In the genomic region with DNA sequence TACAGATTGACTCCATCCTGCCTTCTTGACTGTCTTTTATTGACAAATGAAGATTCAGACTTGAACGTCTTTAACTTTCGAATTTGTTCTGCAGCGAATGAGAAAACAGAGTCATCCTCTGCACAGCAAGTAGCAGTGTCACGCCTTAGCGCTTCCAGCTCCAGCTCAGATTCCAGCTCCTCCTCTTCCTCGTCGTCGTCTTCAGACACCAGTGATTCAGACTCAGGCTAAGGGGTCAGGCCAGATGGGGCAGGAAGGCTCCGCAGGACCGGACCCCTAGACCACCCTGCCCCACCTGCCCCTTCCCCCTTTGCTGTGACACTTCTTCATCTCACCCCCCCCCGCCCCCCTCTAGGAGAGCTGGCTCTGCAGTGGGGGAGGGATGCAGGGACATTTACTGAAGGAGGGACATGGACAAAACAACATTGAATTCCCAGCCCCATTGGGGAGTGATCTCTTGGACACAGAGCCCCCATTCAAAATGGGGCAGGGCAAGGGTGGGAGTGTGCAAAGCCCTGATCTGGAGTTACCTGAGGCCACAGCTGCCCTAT, we compare ENCODE assay signal across 18 cellular contexts. TPM values are rescaled to one million over a fixed set of nuclear protein-coding genes. Genes with fewer than 3 reads are reported as not detected.
DNase-seq lines count a peak whose midpoint lies in the region; ATAC-seq, FAIRE-seq and TF ChIP-seq lines count a peak whose summit lies in the region.
"Had no signal": no experiment of that assay in that cellular context is flagged by ENCODE, and none has a peak within 500 bp of the region (broad histone marks: within the 10 kb centered on the region; RNA-seq: fewer than 3 reads in every experiment).

No MANE protein-coding gene starts in this region.

- SMC1A ChIA-PET in GM12878 (lab: Charles Lee; ENCODE audit: uncharacterized antibody, unreplicated experiment): interaction anchor here (0.6 to 9.4 kb wide), 8 partner anchors 9 to 98 kb away, joined by 3 to 195 read pairs (median 8); partner anchors contain the start of gene HLA-DMA

- H3K4me2 ChIP-seq in GM23248 (ENCODE audit: unreplicated experiment) (no peak overlapping the region), GM12878 (ENCODE audit: control insufficient read depth, insufficient read depth) (no peak overlapping the region)

- no peak for TF ChIP-seq EP300 in GM12878 (IDR thresholded peaks at IDR 0.05; ENCODE audit: borderline replicate concordance in 1 of 2, control insufficient read depth in 1 of 2, low read depth in 2 of 2, low read length in 2 of 2)

- intact Hi-C loops in GM12878 (cut with micrococcal nuclease; ENCODE audit: unreplicated experiment): no loop called here

- H3K4me1 Mint-ChIP-seq in naive thymus-derived CD8-positive, alpha-beta T cell: peaks cover 28 to 65% (median 59%) of the 10 kb centered on the region in 4 donors

- H3K4me1 ChIP-seq in GM23248 (ENCODE audit: insufficient read depth) (peaks cover 7% of the 10 kb centered on the region), GM12878 (ENCODE audit: control insufficient read depth, insufficient read depth, low read length) (no peaks in the 10 kb centered on the region; the same call in 1 of the 2 replicates)
- H3K4me1 ChIP-seq: SJCRH30 had no signal

- H4K20me1 ChIP-seq in GM23248 (ENCODE audit: insufficient read depth) (peaks cover 25% of the 10 kb centered on the region), GM12878 (ENCODE audit: control insufficient read depth, insufficient read depth) (peaks cover 19% of the 10 kb centered on the region; the same call in 1 of the 2 replicates)

- no peak overlapping the region for H3K4me3 ChIP-seq in GM23248
- H3K4me3 ChIP-seq in GM12878: no peak overlapping the region
- H3K4me3 ChIP-seq: ascending aorta, esophagus muscularis mucosa, heart left ventricle, SJCRH30, suprapubic skin had no signal

- peak; percentile 14; the same call in 1 of the 2 replicates for TF ChIP-seq POLR2A in GM12878 (IDR thresholded peaks at IDR 0.05; ENCODE audit: low read depth, low read length)

- 49 to 51% methylated on average over 11 of the region's 11 CpGs for WGBS in GM23248 (ENCODE audit: low coverage in 1 of 2, low lambda C conversion rate in 2 of 2, missing lambda C conversion rate in 2 of 2), 2 experiments
- 75% methylated on average over 11 of the region's 11 CpGs for WGBS in GM12878 (ENCODE audit: insufficient coverage, insufficient replicate concordance, low lambda C conversion rate, missing lambda C conversion rate)

- FAIRE-seq in GM12878 (lab: Jason Lieb, UNC): no peak

- H3K9ac ChIP-seq in GM23248 (no peak overlapping the region), GM12878 (ENCODE audit: control insufficient read depth, insufficient read depth, low read length) (no peak overlapping the region)

- peaks cover 14 to 68% (median 30%) of the 10 kb centered on the region in 3 donors for H3K36me3 Mint-ChIP-seq in naive thymus-derived CD8-positive, alpha-beta T cell

- POLR2A ChIA-PET in GM12878 (lab: Charles Lee): interaction anchor here (0.6 to 16.6 kb wide), 7 partner anchors 8 to 163 kb away, joined by 3 to 486 read pairs (median 5); partner anchors contain the start of genes BRD2 and HLA-DMA
- POLR2A ChIA-PET in naive thymus-derived CD8-positive, alpha-beta T cell (lab: Charles Lee): interaction anchor here (0.7 to 21.1 kb wide), 5 partner anchors 9 to 612 kb away, joined by 3 to 510 read pairs (median 45); partner anchors contain the start of genes BRD2, HLA-DMA, HLA-DMB and TAP2

- ATAC-seq in GM12878: no peak
- ATAC-seq in naive thymus-derived CD8-positive, alpha-beta T cell: no peak
- no peak for ATAC-seq in GM18498 (IDR thresholded peaks at IDR 0.05; ENCODE audit: unreplicated experiment)
- ATAC-seq in activated CD4-positive, CD25-positive, alpha-beta regulatory T cell treated with anti-CD3 and anti-CD28 coated beads, Interleukin-2, amount 50 U/mL, for 24 hours: no peak
- ATAC-seq: heart left ventricle had no signal

- no peak for TF ChIP-seq CTCF in GM12878 (IDR thresholded peaks at IDR 0.05 in 2 of 3, conservative IDR thresholded peaks at IDR 0.05 in 1 of 3; ENCODE audit: control insufficient read depth in 2 of 3, extremely low read depth in 1 of 3, insufficient read depth in 1 of 3, low read depth in 3 of 3, low read length in 3 of 3)

- no peak for TF ChIP-seq RAD21 in GM12878 (IDR thresholded peaks at IDR 0.05; ENCODE audit: insufficient read depth, low read depth, low read length)

- DNase-seq in Caki2 (ENCODE audit: low read depth) (peak; percentile 45), GM23248 (peak; percentile 50), GM12878 (ENCODE audit: low read depth, low spot score) (no peak), glomerular visceral epithelial cell (ENCODE audit: extremely low spot score) (no peak), GOT3 (lab: John Stamatoyannopoulos, UW) (no peak)
- DNase-seq in naive thymus-derived CD8-positive, alpha-beta T cell: no peak
- DNase-seq: activated CD4-positive, alpha-beta T cell treated with anti-CD3 and anti-CD28 coated beads, Interleukin-2, amount 50 U/mL, for 4 hours; dermis blood vessel endothelial cell; heart left ventricle; NCI-H1417; NCI-H446; SJCRH30; stimulated activated CD4-positive, alpha-beta T cell treated with anti-CD3 and anti-CD28 coated beads, Interleukin-15, amount 100 ng/mL, for 24 hours had no signal

- no peak overlapping the region for H3K4me3 Mint-ChIP-seq in naive thymus-derived CD8-positive, alpha-beta T cell

- H3F3A ChIP-seq in GM23248 (ENCODE audit: insufficient read depth): peaks cover 94% of the 10 kb centered on the region

- peak overlapping the region; percentile 29 for H3K27ac ChIP-seq in GM23248
- H3K27ac ChIP-seq in GM12878 (ENCODE audit: control insufficient read depth, insufficient read depth): no peak overlapping the region
- H3K27ac ChIP-seq: ascending aorta, SJCRH30, suprapubic skin had no signal

- CTCF ChIA-PET in GM12878 (lab: Yijun Ruan, JAX): interaction anchor here (0.7 to 3.6 kb wide), 13 partner anchors 8 to 195 kb away, joined by 3 to 32 read pairs (median 7); partner anchors contain the start of genes BRD2, HLA-DMA and TAP2

- H3K9me3 ChIP-seq in GM23248 (ENCODE audit: low read depth): no peaks in the 10 kb centered on the region
- H3K9me3 ChIP-seq in GM12878 (replicated peaks; ENCODE audit: control insufficient read depth, insufficient read depth, low read length): no peaks in the 10 kb centered on the region
- H3K9me3 ChIP-seq: ascending aorta, esophagus muscularis mucosa, heart left ventricle, SJCRH30, suprapubic skin had no signal

- H2AFZ ChIP-seq in GM23248 (no peak overlapping the region), GM12878 (ENCODE audit: control insufficient read depth, low read depth, low read length) (no peak overlapping the region)

- no peaks in the 10 kb centered on the region for H3K9me2 ChIP-seq in GM23248 (ENCODE audit: insufficient read depth)

- no peaks in the 10 kb centered on the region for H3K9me3 Mint-ChIP-seq in naive thymus-derived CD8-positive, alpha-beta T cell

- H3K27me3 Mint-ChIP-seq in naive thymus-derived CD8-positive, alpha-beta T cell: no peaks in the 10 kb centered on the region

- H3K27ac Mint-ChIP-seq in naive thymus-derived CD8-positive, alpha-beta T cell: peak overlapping the region in 6 of 10 donors; percentile 19 to 72 (median 46)

- H3K79me2 ChIP-seq in GM23248 (ENCODE audit: insufficient read depth) (peaks cover 65% of the 10 kb centered on the region), GM12878 (ENCODE audit: control insufficient read depth, insufficient read depth, low read length) (peaks cover 31% of the 10 kb centered on the region)

- in situ Hi-C loops in Caki2 (cut with HindIII; ENCODE audit: low pct_unique_long_range_greater_than_20kb, low sequenced_read_pairs): no loop called here
- in situ Hi-C loops in GM23248 (cut with MboI): loop anchor here (10.0 kb wide), 1 partner anchor 86 kb away; no protein-coding TSS in a partner anchor
- in situ Hi-C loops in GM12878 (cut with MboI): no loop called here

- RAD21 ChIA-PET in GM12878 (lab: Charles Lee; ENCODE audit: unreplicated experiment): interaction anchor here (1.1 to 9.0 kb wide), 6 partner anchors 9 to 95 kb away, joined by 4 to 135 read pairs (median 5); partner anchors contain the start of genes HLA-DMA and HLA-DPB1

- BruUV-seq in GM12878 (replicated peaks; lab: Mats Ljungman, UMichigan): no TSS peak

- H3K36me3 ChIP-seq in GM23248 (ENCODE audit: low read depth): peaks cover 70% of the 10 kb centered on the region
- H3K36me3 ChIP-seq in GM12878 (ENCODE audit: control insufficient read depth in 2 of 2, insufficient read depth in 2 of 2, low read length in 1 of 2): peaks cover 42 to 47% of the 10 kb centered on the region in 2 experiments

- H3K27me3 ChIP-seq in GM23248 (replicated peaks; ENCODE audit: insufficient read depth) (no peaks in the 10 kb centered on the region), GM12878 (replicated peaks in 1 of 2; ENCODE audit: control insufficient read depth in 2 of 2, insufficient read depth in 2 of 2, low read length in 1 of 2) (no peaks in the 10 kb centered on the region)
- H3K27me3 ChIP-seq: ascending aorta, esophagus muscularis mucosa, heart left ventricle, SJCRH30, suprapubic skin had no signal

RNA-seq across cellular contexts. Expression of gene BRD2, which starts 12.2 kb away (rescaled TPM):
- 43.7 and 62.6 TPM in 2 replicates for total RNA-seq in Caki2 (2014; rRNA removed; shearing (Covaris generic); ENCODE audit: low replicate concordance)
- total RNA-seq in GM23248 (2014; rRNA removed; shearing (Covaris generic)): 85.4 and 95.7 TPM in 2 replicates
- 99.9 and 105 TPM in 2 replicates for polyA plus RNA-seq in GM23248 (2016; fragmentation: Nextera tagmentation; extraction: Ambion mirVana)
- 348 and 373 TPM in 2 replicates for total RNA-seq in GM12878 (2013; cell fraction: nucleolus; rRNA removed)
- 127 TPM in 2 replicates for total RNA-seq in GM12878 (2014; rRNA removed)
- total RNA-seq in GM12878 (2014; rRNA removed; fragmentation: Illumina TruSeq; extraction: Trizol): 139 and 145 TPM in 2 replicates
- 160 and 178 TPM in 2 replicates for total RNA-seq in GM12878 (2021)
- polyA plus RNA-seq in GM12878 (2011; ENCODE audit: low read depth): 176 TPM
- polyA plus RNA-seq in GM12878 (2011; rRNA removed): 218 and 239 TPM in 2 replicates
- polyA plus RNA-seq in GM12878 (2011; cell fraction: cytosol; rRNA removed): 154 and 169 TPM in 2 replicates
- 392 and 411 TPM in 2 replicates for polyA plus RNA-seq in GM12878 (2011; cell fraction: nucleus; rRNA removed)
- polyA plus RNA-seq in GM12878 (2012): 174 and 230 TPM in 2 replicates
- 234 and 289 TPM in 2 replicates for polyA plus RNA-seq in GM12878 (2014; fragmentation: Illumina TruSeq; extraction: Trizol)
- polyA plus RNA-seq in GM12878 (2014; fragmentation: Nextera tagmentation; extraction: Ambion mirVana): 100 to 1,000 TPM in 1 of 2 experiments, 10 to 100 TPM in 1; 32.2 to 133 TPM
- 180 and 181 TPM in 2 replicates for polyA plus RNA-seq in GM12878 (2014; rRNA removed)
- polyA plus RNA-seq in GM12878 (2016; fragmentation: Nextera tagmentation; extraction: Ambion mirVana): 100 to 1,000 TPM; 113 to 118 TPM
- 122 and 140 TPM in 2 replicates for polyA minus RNA-seq in GM12878 (2011; rRNA and poly(A)+ RNA removed)
- polyA minus RNA-seq in GM12878 (2011; cell fraction: cytosol; rRNA and poly(A)+ RNA removed): 51.2 and 63.0 TPM in 2 replicates
- 133 and 197 TPM in 2 replicates for polyA minus RNA-seq in GM12878 (2011; cell fraction: nucleus; rRNA and poly(A)+ RNA removed)
- 100 to 1,000 TPM; 454 to 455 TPM for total RNA-seq in naive thymus-derived CD8-positive, alpha-beta T cell
- 10 to 100 TPM; 24.5 to 72.8 (median 29.8) TPM for polyA plus RNA-seq in naive thymus-derived CD8-positive, alpha-beta T cell

RNA-seq across cellular contexts. Expression of gene HLA-DMA, which starts 27.7 kb away (rescaled TPM):
- total RNA-seq in Caki2 (2014; rRNA removed; shearing (Covaris generic); ENCODE audit: low replicate concordance): 7.4 and 16.7 TPM in 2 replicates
- 1.1 and 6.3 TPM in 2 replicates for total RNA-seq in GM23248 (2014; rRNA removed; shearing (Covaris generic))
- polyA plus RNA-seq in GM23248 (2016; fragmentation: Nextera tagmentation; extraction: Ambion mirVana) (5.6 and 6.2 TPM in 2 replicates), GM12878 (2011; rRNA removed) (190 and 290 TPM in 2 replicates), GM12878 (2014; fragmentation: Illumina TruSeq; extraction: Trizol) (327 and 354 TPM in 2 replicates), GM12878 (2014; fragmentation: Nextera tagmentation; extraction: Ambion mirVana) (100 to 1,000 TPM; 389 to 552 TPM), GM12878 (2014; rRNA removed) (267 and 279 TPM in 2 replicates), GM12878 (2016; fragmentation: Nextera tagmentation; extraction: Ambion mirVana) (100 to 1,000 TPM; 339 to 378 TPM)
- 110 and 112 TPM in 2 replicates for total RNA-seq in GM12878 (2013; cell fraction: nucleolus; rRNA removed)
- total RNA-seq in GM12878 (2014; rRNA removed) (243 and 269 TPM in 2 replicates), GM12878 (2014; rRNA removed; fragmentation: Illumina TruSeq; extraction: Trizol) (170 and 177 TPM in 2 replicates), GM12878 (2021) (182 and 189 TPM in 2 replicates)
- polyA plus RNA-seq in GM12878 (2011; ENCODE audit: low read depth): 314 TPM
- 380 and 384 TPM in 2 replicates for polyA plus RNA-seq in GM12878 (2011; cell fraction: cytosol; rRNA removed)
- polyA plus RNA-seq in GM12878 (2011; cell fraction: nucleus; rRNA removed): 478 and 610 TPM in 2 replicates
- polyA plus RNA-seq in GM12878 (2012): 308 and 348 TPM in 2 replicates
- polyA minus RNA-seq in GM12878 (2011; rRNA and poly(A)+ RNA removed): 119 and 159 TPM in 2 replicates
- polyA minus RNA-seq in GM12878 (2011; cell fraction: cytosol; rRNA and poly(A)+ RNA removed): 44.9 and 50.8 TPM in 2 replicates
- 45.2 and 51.5 TPM in 2 replicates for polyA minus RNA-seq in GM12878 (2011; cell fraction: nucleus; rRNA and poly(A)+ RNA removed)
- total RNA-seq in naive thymus-derived CD8-positive, alpha-beta T cell: 10 to 100 TPM; 38.7 to 39.7 TPM
- polyA plus RNA-seq in naive thymus-derived CD8-positive, alpha-beta T cell: 10 to 100 TPM; 23.7 to 37.4 (median 26.9) TPM

RNA-seq across cellular contexts. Expression of gene HLA-DOA, which starts 28.8 kb away (rescaled TPM):
- not detected in 2 replicates for total RNA-seq in Caki2 (2014; rRNA removed; shearing (Covaris generic); ENCODE audit: low replicate concordance)
- total RNA-seq in GM23248 (2014; rRNA removed; shearing (Covaris generic)): not detected in 2 replicates
- polyA plus RNA-seq in GM23248 (2016; fragmentation: Nextera tagmentation; extraction: Ambion mirVana) (0.18 TPM in 1 of 2 replicates, not detected in the other), GM12878 (2011; rRNA removed) (31.3 and 46.7 TPM in 2 replicates), GM12878 (2014; fragmentation: Illumina TruSeq; extraction: Trizol) (69.9 and 79.3 TPM in 2 replicates), GM12878 (2014; fragmentation: Nextera tagmentation; extraction: Ambion mirVana) (10 to 100 TPM in 1 of 2 experiments, 1 to 10 TPM in 1; 8.8 to 21.1 TPM), GM12878 (2014; rRNA removed) (99.8 and 104 TPM in 2 replicates), GM12878 (2016; fragmentation: Nextera tagmentation; extraction: Ambion mirVana) (10 to 100 TPM; 44.9 to 47.6 TPM)
- total RNA-seq in GM12878 (2013; cell fraction: nucleolus; rRNA removed): 47.7 and 47.9 TPM in 2 replicates
- total RNA-seq in GM12878 (2014; rRNA removed) (99.2 and 108 TPM in 2 replicates), GM12878 (2014; rRNA removed; fragmentation: Illumina TruSeq; extraction: Trizol) (64.6 and 69.1 TPM in 2 replicates), GM12878 (2021) (73.3 and 73.5 TPM in 2 replicates)
- 45.0 TPM for polyA plus RNA-seq in GM12878 (2011; ENCODE audit: low read depth)
- polyA plus RNA-seq in GM12878 (2011; cell fraction: cytosol; rRNA removed): 77.6 and 86.9 TPM in 2 replicates
- 77.0 and 89.9 TPM in 2 replicates for polyA plus RNA-seq in GM12878 (2011; cell fraction: nucleus; rRNA removed)
- polyA plus RNA-seq in GM12878 (2012): 78.7 and 83.9 TPM in 2 replicates
- polyA minus RNA-seq in GM12878 (2011; rRNA and poly(A)+ RNA removed): 45.5 and 61.2 TPM in 2 replicates
- 40.4 and 47.3 TPM in 2 replicates for polyA minus RNA-seq in GM12878 (2011; cell fraction: cytosol; rRNA and poly(A)+ RNA removed)
- 35.9 and 56.4 TPM in 2 replicates for polyA minus RNA-seq in GM12878 (2011; cell fraction: nucleus; rRNA and poly(A)+ RNA removed)
- total RNA-seq in naive thymus-derived CD8-positive, alpha-beta T cell: 10 to 100 TPM; 50.7 to 51.7 TPM
- 10 to 100 TPM; 26.4 to 61.0 (median 33.2) TPM for polyA plus RNA-seq in naive thymus-derived CD8-positive, alpha-beta T cell
- total RNA-seq: dermis blood vessel endothelial cell had no signal

RNA-seq across cellular contexts. Expression of gene HLA-DMB, which starts 39.7 kb away (rescaled TPM):
- 0.35 and 13.2 TPM in 2 replicates for total RNA-seq in Caki2 (2014; rRNA removed; shearing (Covaris generic); ENCODE audit: low replicate concordance)
- not detected in 2 replicates for total RNA-seq in GM23248 (2014; rRNA removed; shearing (Covaris generic))
- polyA plus RNA-seq in GM23248 (2016; fragmentation: Nextera tagmentation; extraction: Ambion mirVana) (0.46 TPM in 1 of 2 replicates, not detected in the other), GM12878 (2011; rRNA removed) (140 and 173 TPM in 2 replicates), GM12878 (2014; fragmentation: Illumina TruSeq; extraction: Trizol) (136 and 158 TPM in 2 replicates), GM12878 (2014; fragmentation: Nextera tagmentation; extraction: Ambion mirVana) (100 to 1,000 TPM; 117 to 170 TPM), GM12878 (2014; rRNA removed) (114 and 116 TPM in 2 replicates), GM12878 (2016; fragmentation: Nextera tagmentation; extraction: Ambion mirVana) (100 to 1,000 TPM; 160 to 168 TPM)
- total RNA-seq in GM12878 (2013; cell fraction: nucleolus; rRNA removed): 54.4 and 59.2 TPM in 2 replicates
- total RNA-seq in GM12878 (2014; rRNA removed) (141 and 149 TPM in 2 replicates), GM12878 (2014; rRNA removed; fragmentation: Illumina TruSeq; extraction: Trizol) (117 and 120 TPM in 2 replicates), GM12878 (2021) (106 and 114 TPM in 2 replicates)
- 240 TPM for polyA plus RNA-seq in GM12878 (2011; ENCODE audit: low read depth)
- 172 and 198 TPM in 2 replicates for polyA plus RNA-seq in GM12878 (2011; cell fraction: cytosol; rRNA removed)
- 112 and 122 TPM in 2 replicates for polyA plus RNA-seq in GM12878 (2011; cell fraction: nucleus; rRNA removed)
- polyA plus RNA-seq in GM12878 (2012): 162 and 237 TPM in 2 replicates
- 91.9 and 112 TPM in 2 replicates for polyA minus RNA-seq in GM12878 (2011; rRNA and poly(A)+ RNA removed)
- 22.9 and 33.3 TPM in 2 replicates for polyA minus RNA-seq in GM12878 (2011; cell fraction: cytosol; rRNA and poly(A)+ RNA removed)
- 25.1 and 32.0 TPM in 2 replicates for polyA minus RNA-seq in GM12878 (2011; cell fraction: nucleus; rRNA and poly(A)+ RNA removed)
- 10 to 100 TPM; 23.0 to 23.5 TPM for total RNA-seq in naive thymus-derived CD8-positive, alpha-beta T cell
- 10 to 100 TPM; 10.8 to 22.5 (median 16.8) TPM for polyA plus RNA-seq in naive thymus-derived CD8-positive, alpha-beta T cell
- total RNA-seq: SJCRH30 had no signal

Comparison
In these comparisons a context has a peak if more than half of its experiments do, and no peak if none do; other contexts are left out.
1. DNase-seq: peak in Caki2 (single experiment) and GM23248 (single experiment); none in GM12878 (single experiment), naive thymus-derived CD8-positive, alpha-beta T cell (0 of 10), glomerular visceral epithelial cell (single experiment) and GOT3 (single experiment).
2. RNA of gene HLA-DOA, which starts 28.8 kb away (total RNA-seq): 47.7 to 108 TPM in GM12878 and 50.7 to 51.7 TPM in naive thymus-derived CD8-positive, alpha-beta T cell; not detected in Caki2 and not detected in GM23248; every median in the first group is over 10 times any median in the second.